ENCODE assay signal across 8 cellular contexts in the genomic region with DNA sequence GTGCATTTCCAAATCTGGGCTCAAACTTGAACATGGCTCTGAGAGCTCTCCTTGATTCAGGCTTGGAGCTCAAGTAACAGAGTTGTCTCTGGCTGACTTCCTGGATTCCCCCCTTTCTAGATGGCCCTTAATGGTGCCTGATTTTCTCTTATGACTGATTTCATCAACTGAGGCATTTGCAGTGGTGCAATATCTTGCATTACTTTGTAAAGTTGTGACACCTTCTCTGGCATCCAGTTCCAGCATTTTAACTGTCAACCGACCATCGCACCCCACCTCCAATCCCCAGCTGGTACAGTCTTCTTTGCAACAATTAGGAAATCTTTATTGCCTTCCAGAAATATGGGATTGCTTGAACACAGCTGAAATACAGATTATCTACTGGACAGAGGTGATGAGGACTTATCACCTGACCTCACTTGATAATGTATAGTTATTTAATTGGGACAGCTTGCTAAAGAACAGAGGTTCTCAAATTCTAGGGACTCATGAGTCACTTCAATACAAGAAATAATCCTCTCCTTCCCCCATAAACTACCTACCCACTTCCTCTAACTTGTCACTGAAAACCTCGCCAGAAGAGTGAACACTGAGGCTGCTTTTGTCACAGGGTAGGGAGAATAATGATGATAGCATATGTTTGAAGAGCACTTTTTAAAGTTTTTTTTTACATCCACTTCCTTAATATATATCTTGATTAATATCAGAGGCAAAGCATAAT. TPM values are rescaled to one million over a fixed set of nuclear protein-coding genes. Genes with fewer than 3 reads are reported as not detected.
DNase-seq lines count a peak whose midpoint lies in the region; ATAC-seq and TF ChIP-seq lines count a peak whose summit lies in the region.

No MANE protein-coding gene starts in this region.

- H3K4me1 ChIP-seq in gastroesophageal sphincter, result peaks cover 6 to 60% (median 12%) of the 10 kb centered on the region in 3 donors

- no peaks in the 10 kb centered on the region for H3K9me3 ChIP-seq in CD4-positive, alpha-beta T cell (ENCODE audit: control insufficient read depth, low read length)
- no peaks in the 10 kb centered on the region for H3K9me3 ChIP-seq in gastroesophageal sphincter

- H3K27ac Mint-ChIP-seq in CD4-positive, alpha-beta T cell, result no peak overlapping the region

- WGBS in gastroesophageal sphincter (ENCODE audit: low coverage in 1 of 2), 2 donors, result 80 to 86% methylated on average over 1 to 3 of the region's 3 CpGs

- H3K27me3 Mint-ChIP-seq in CD4-positive, alpha-beta T cell, result no peaks in the 10 kb centered on the region

- CTCF ChIA-PET in CD4-positive, alpha-beta T cell (lab: Charles Lee), result no interaction called here

- no peak for TF ChIP-seq POLR2A in gastroesophageal sphincter (IDR thresholded peaks at IDR 0.05)

- TF ChIP-seq CTCF in CD4-positive, alpha-beta T cell (IDR thresholded peaks at IDR 0.05), result no peak
- TF ChIP-seq CTCF in gastroesophageal sphincter (IDR thresholded peaks at IDR 0.05), result no peak

- no peak overlapping the region for H3K4me3 ChIP-seq in gastroesophageal sphincter

- H3K36me3 Mint-ChIP-seq in CD4-positive, alpha-beta T cell (ENCODE audit: low read depth), result no peaks in the 10 kb centered on the region

- ATAC-seq in CD4-positive, alpha-beta T cell (ENCODE audit: poor library complexity), result peak; percentile 30
- ATAC-seq in GM19463 (IDR thresholded peaks at IDR 0.05; ENCODE audit: unreplicated experiment) (peak; percentile 40), gastroesophageal sphincter (peak; percentile 46), GM21515 (IDR thresholded peaks at IDR 0.05; ENCODE audit: unreplicated experiment) (no peak)

- H3K27ac ChIP-seq in CD4-positive, alpha-beta T cell (ENCODE audit: low read depth, low read length), result no peak overlapping the region
- H3K27ac ChIP-seq in gastroesophageal sphincter, result no peak overlapping the region

- H3K4me1 Mint-ChIP-seq in CD4-positive, alpha-beta T cell (ENCODE audit: low read depth), result peaks cover 65% of the 10 kb centered on the region

- no peaks in the 10 kb centered on the region for H3K36me3 ChIP-seq in gastroesophageal sphincter

- H3K9me3 Mint-ChIP-seq in CD4-positive, alpha-beta T cell, result no peaks in the 10 kb centered on the region

- H3K27me3 ChIP-seq in CD4-positive, alpha-beta T cell (ENCODE audit: control insufficient read depth, insufficient read depth, low read length), result no peaks in the 10 kb centered on the region
- H3K27me3 ChIP-seq in gastroesophageal sphincter, result no peaks in the 10 kb centered on the region

- no peak for TF ChIP-seq EP300 in gastroesophageal sphincter (IDR thresholded peaks at IDR 0.05)

- POLR2A ChIA-PET in CD4-positive, alpha-beta T cell (lab: Charles Lee), result no interaction called here

- no peak for DNase-seq in CD4-positive, alpha-beta T cell
- DNase-seq in NOMO-1 treated with DMSO at 0.1 percent for 48 hours (lab: John Stamatoyannopoulos, UW; ENCODE audit: unreplicated experiment), result peak; percentile 95
- DNase-seq in kidney tubule cell (ENCODE audit: low spot score), result no peak
- no peak for DNase-seq in NCI-H748 treated with DMSO at 0.1 percent for 48 hours (lab: John Stamatoyannopoulos, UW)
- DNase-seq in DMS153 treated with DMSO at 0.1 percent for 48 hours (lab: John Stamatoyannopoulos, UW; ENCODE audit: unreplicated experiment), result no peak

- intact Hi-C loops in CD4-positive, alpha-beta T cell (cut with DNase I, micrococcal nuclease), result no loop called here

- H3K4me3 Mint-ChIP-seq in CD4-positive, alpha-beta T cell, result no peak overlapping the region

RNA-seq across cellular contexts. Expression of gene FILIP1L, which starts 41.8 kb away (rescaled TPM):
- under 1 TPM; 0.08 to 0.28 TPM for total RNA-seq in CD4-positive, alpha-beta T cell
- total RNA-seq in gastroesophageal sphincter, result 100 to 1,000 TPM; 113 to 149 (median 122) TPM

Comparison
In these comparisons a context has a peak if more than half of its experiments do, and no peak if none do; other contexts are left out.
1. RNA of gene FILIP1L, which starts 41.8 kb away (total RNA-seq): 113 to 149 TPM in gastroesophageal sphincter; 0.08 to 0.28 TPM in CD4-positive, alpha-beta T cell; every median in the first group is over 10 times any median in the second.